Comparison of ENCODE assay signal across 2 cellular contexts in the genomic region with DNA sequence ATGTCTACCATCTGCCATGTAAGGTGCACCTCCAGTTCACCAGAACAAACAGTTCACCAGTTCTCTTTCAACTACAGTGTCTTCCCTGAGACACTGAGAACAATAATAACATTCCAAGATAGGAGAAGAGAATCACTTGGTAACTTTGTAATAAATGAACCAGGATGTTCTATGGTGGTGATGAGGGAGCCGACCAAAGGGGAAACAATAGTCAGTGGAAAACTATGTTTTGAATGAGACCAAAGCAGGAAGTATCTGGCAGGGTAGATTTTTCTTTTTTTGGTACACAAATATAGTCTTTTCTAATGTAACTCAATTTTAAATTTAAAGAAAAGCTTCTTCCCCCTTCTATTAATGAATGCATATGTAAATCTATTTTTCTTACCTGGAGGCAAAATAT.
TF ChIP-seq lines count a peak whose summit lies in the region.

No MANE protein-coding gene starts in this region.

TF ChIP-seq in SK-N-SH, 30 proteins besides CTCF, POLR2A, EP300 and RAD21 (continued from another document):
- TF ChIP-seq, protein P1, sequence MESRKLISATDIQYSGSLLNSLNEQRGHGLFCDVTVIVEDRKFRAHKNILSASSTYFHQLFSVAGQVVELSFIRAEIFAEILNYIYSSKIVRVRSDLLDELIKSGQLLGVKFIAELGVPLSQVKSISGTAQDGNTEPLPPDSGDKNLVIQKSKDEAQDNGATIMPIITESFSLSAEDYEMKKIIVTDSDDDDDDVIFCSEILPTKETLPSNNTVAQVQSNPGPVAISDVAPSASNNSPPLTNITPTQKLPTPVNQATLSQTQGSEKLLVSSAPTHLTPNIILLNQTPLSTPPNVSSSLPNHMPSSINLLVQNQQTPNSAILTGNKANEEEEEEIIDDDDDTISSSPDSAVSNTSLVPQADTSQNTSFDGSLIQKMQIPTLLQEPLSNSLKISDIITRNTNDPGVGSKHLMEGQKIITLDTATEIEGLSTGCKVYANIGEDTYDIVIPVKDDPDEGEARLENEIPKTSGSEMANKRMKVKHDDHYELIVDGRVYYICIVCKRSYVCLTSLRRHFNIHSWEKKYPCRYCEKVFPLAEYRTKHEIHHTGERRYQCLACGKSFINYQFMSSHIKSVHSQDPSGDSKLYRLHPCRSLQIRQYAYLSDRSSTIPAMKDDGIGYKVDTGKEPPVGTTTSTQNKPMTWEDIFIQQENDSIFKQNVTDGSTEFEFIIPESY (IDR thresholded peaks at IDR 0.05; ENCODE audit: borderline replicate concordance, low read depth): no peak
- no peak for TF ChIP-seq ELF1 (IDR thresholded peaks at IDR 0.05)
- no peak for TF ChIP-seq RXRA (IDR thresholded peaks at IDR 0.05; ENCODE audit: borderline replicate concordance, low read depth)

TF ChIP-seq in SK-N-SH treated with all-trans-retinoic acid at 6 μM for 48 hours, 23 proteins besides CTCF, POLR2A, EP300 and RAD21 (continued from another document):
- TF ChIP-seq TSHZ2 (CRISPR knock-in tag; IDR thresholded peaks at IDR 0.05): no peak
- no peak for TF ChIP-seq ZNF565 (CRISPR knock-in tag; conservative IDR thresholded peaks at IDR 0.05; ENCODE audit: low read depth)
- TF ChIP-seq PATZ1 (CRISPR knock-in tag; IDR thresholded peaks at IDR 0.05; ENCODE audit: borderline replicate concordance): no peak
- no peak for TF ChIP-seq BACH2 (CRISPR knock-in tag; IDR thresholded peaks at IDR 0.05; ENCODE audit: borderline replicate concordance)
- no peak for TF ChIP-seq ZC3H10 (CRISPR knock-in tag; IDR thresholded peaks at IDR 0.05)
